In the genomic region with DNA sequence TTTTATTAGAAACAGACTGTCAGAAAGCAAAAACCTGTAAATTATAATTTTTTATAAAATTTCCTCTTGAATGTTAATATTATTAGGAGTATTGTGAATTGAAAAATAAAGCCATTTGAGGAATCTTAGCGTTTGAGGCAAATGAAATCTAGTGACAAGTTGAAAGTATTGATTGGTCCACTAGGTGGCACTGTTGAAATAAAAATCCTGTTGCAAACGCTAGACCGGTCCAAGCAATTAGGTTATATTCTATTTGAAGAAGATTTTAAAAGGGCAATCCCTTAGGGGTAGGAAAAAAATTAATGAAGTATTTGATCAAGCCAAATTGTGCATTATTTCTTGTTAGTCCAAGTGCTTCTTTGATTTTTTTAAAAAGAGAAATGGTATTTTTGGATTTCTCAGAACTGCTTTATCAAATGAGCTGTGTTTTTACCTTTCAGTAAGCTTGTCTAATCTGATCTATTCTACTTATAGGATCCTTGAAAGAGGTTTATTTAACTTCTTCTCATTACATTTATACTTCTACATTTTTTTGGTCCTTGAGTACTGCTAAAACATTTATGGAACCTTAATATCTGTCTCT, we compare ENCODE assay signal across 8 cellular contexts.
DNase-seq lines count a peak whose midpoint lies in the region; ATAC-seq and TF ChIP-seq lines count a peak whose summit lies in the region.

No MANE protein-coding gene starts in this region.

- H3K4me3 Mint-ChIP-seq in nephron = no peak overlapping the region

- no peaks in the 10 kb centered on the region for H3K4me1 Mint-ChIP-seq in nephron

- DNase-seq in NCI-H524 (lab: John Stamatoyannopoulos, UW) (peak; percentile 34 to 55), NCI-H524 treated with DMSO at 0.1 percent for 48 hours (lab: John Stamatoyannopoulos, UW) (no peak), NCI-H1092 (lab: John Stamatoyannopoulos, UW) (peak; percentile 4), SIG-M5 (lab: John Stamatoyannopoulos, UW) (peak; percentile 19), erythroblast (lab: John Stamatoyannopoulos, UW) (peak; percentile 65 to 82)
- DNase-seq in activated CD4-positive, CD25-positive, alpha-beta regulatory T cell (lab: John Stamatoyannopoulos, UW) = no peak

- no peaks in the 10 kb centered on the region for H3K36me3 Mint-ChIP-seq in nephron (ENCODE audit: low read depth)

- peak; percentile 65 to 78 (median 71) for TF ChIP-seq CTCF in nephron (IDR thresholded peaks at IDR 0.05; ENCODE audit: unreplicated experiment in 3 of 3)

- H3K9me3 Mint-ChIP-seq in nephron = no peaks in the 10 kb centered on the region

- H3K27me3 Mint-ChIP-seq in nephron (ENCODE audit: low read depth) = no peaks in the 10 kb centered on the region

- H3K27ac Mint-ChIP-seq in nephron = no peak overlapping the region

- peak; percentile 60 for ATAC-seq in GM21447 (IDR thresholded peaks at IDR 0.05; ENCODE audit: unreplicated experiment)

- no peak for TF ChIP-seq POLR2A in erythroblast (IDR thresholded peaks at IDR 0.05; ENCODE audit: low read length)

Comparison
In these comparisons a context has a peak if more than half of its experiments do, and no peak if none do; other contexts are left out.
1. DNase-seq: peak in NCI-H524 (2 of 2), NCI-H1092 (single experiment), SIG-M5 (single experiment) and erythroblast (2 of 2); none in NCI-H524 treated with DMSO at 0.1 percent for 48 hours (single experiment) and activated CD4-positive, CD25-positive, alpha-beta regulatory T cell (0 of 4).